Comparison of ENCODE assay signal across 20 cellular contexts in the genomic region with DNA sequence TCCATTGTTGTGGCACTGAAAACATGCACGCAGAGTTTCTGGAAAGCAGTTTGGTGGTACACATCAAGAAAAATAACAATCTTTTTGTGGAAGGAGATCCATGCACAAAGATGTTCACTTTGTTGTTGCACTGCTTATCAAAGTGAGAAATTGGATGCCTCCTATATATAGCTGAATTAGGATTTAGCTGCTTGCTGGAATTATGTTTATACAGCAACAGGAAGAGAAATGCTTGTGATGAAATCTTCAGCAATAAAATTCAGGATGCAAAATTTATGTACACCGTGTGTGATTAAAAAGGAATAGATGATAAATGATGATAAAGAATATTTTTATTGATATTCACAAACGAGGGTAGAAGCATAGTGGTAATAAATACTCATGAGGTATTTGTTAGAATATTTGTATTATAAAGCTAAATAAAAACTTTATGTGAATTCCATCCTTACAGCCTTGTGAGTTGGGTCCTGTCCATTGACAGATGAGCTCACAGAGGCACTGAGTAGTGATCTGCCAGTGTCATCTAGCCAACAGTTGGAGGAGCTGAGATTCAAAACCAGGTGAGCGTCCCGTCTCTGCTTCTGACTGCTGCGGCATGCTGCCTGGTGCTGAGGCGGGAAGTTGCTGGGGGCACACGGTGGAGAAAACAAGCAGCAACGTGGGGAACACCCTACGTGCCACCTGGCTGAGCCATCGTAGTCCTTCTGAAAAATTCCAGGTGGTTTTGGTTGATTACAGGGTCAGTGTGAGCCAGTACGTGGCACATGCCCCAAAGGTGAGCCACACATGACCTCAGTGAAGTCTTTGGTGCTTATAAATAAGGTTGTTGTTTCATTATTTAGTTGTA.
DNase-seq lines count a peak whose midpoint lies in the region; ATAC-seq and TF ChIP-seq lines count a peak whose summit lies in the region.
"Had no signal": no experiment of that assay in that cellular context is flagged by ENCODE, and none has a peak within 500 bp of the region (broad histone marks: within the 10 kb centered on the region; RNA-seq: fewer than 3 reads in every experiment).

No MANE protein-coding gene starts in this region.

- no peaks in the 10 kb centered on the region for H3K36me3 ChIP-seq in thoracic aorta
- H3K36me3 ChIP-seq: gastrocnemius medialis, neural progenitor cell had no signal

- no peaks in the 10 kb centered on the region for H3K27me3 ChIP-seq in thoracic aorta (replicated peaks; ENCODE audit: insufficient read depth)
- H3K27me3 ChIP-seq: gastrocnemius medialis, neural progenitor cell had no signal

- H3K27ac ChIP-seq in RWPE1 = peak overlapping the region; percentile 96
- H3K27ac ChIP-seq in epithelial cell of prostate = peak overlapping the region; percentile 100
- peak overlapping the region; percentile 62 to 69 for H3K27ac ChIP-seq in thoracic aorta
- H3K27ac ChIP-seq: gastrocnemius medialis, neural progenitor cell had no signal

- ATAC-seq in thoracic aorta (ENCODE audit: insufficient number of reproducible peaks, low FRiP score, low read depth) = no peak
- no peak for ATAC-seq in activated CD8-positive, alpha-beta memory T cell treated with anti-CD3 and anti-CD28 coated beads, Interleukin-2, amount 10 ng/mL, durations not matched to agents 7 days and 5 days
- ATAC-seq: gastrocnemius medialis had no signal

- no peak overlapping the region for H3K27ac Mint-ChIP-seq in activated CD8-positive, alpha-beta memory T cell treated with anti-CD3 and anti-CD28 coated beads, Interleukin-2, amount 10 ng/mL, durations not matched to agents 7 days and 5 days
- H3K27ac Mint-ChIP-seq in mesothelial cell of epicardium = no peak overlapping the region
- H3K27ac Mint-ChIP-seq: activated naive CD8-positive, alpha-beta T cell; CD4-positive, alpha-beta memory T cell; neural progenitor cell had no signal

- POLR2A ChIA-PET in RWPE1 (lab: Yijun Ruan, JAX; ENCODE audit: low non-redundant PET) = no interaction called here

- no peaks in the 10 kb centered on the region for H3K4me1 Mint-ChIP-seq in activated CD8-positive, alpha-beta memory T cell treated with anti-CD3 and anti-CD28 coated beads, Interleukin-2, amount 10 ng/mL, durations not matched to agents 7 days and 5 days
- peaks cover 3% of the 10 kb centered on the region for H3K4me1 Mint-ChIP-seq in mesothelial cell of epicardium
- H3K4me1 Mint-ChIP-seq: CD4-positive, alpha-beta memory T cell had no signal

- H3K9me3 ChIP-seq in thoracic aorta = no peaks in the 10 kb centered on the region
- H3K9me3 ChIP-seq: gastrocnemius medialis had no signal

- H3K4me3 ChIP-seq in thoracic aorta = no peak overlapping the region
- H3K4me3 ChIP-seq: gastrocnemius medialis, neural progenitor cell had no signal

- H3K36me3 Mint-ChIP-seq in activated CD8-positive, alpha-beta memory T cell treated with anti-CD3 and anti-CD28 coated beads, Interleukin-2, amount 10 ng/mL, durations not matched to agents 7 days and 5 days = no peaks in the 10 kb centered on the region
- peaks cover 12% of the 10 kb centered on the region for H3K36me3 Mint-ChIP-seq in mesothelial cell of epicardium
- H3K36me3 Mint-ChIP-seq: activated naive CD8-positive, alpha-beta T cell; CD4-positive, alpha-beta memory T cell had no signal

- CTCF ChIA-PET in RWPE1 (lab: Yijun Ruan, JAX) = interaction anchor here (0.5 to 1.1 kb wide), 4 partner anchors 17 to 93 kb away, joined by 3 to 5 read pairs (median 3); no protein-coding TSS in a partner anchor
- CTCF ChIA-PET in activated CD8-positive, alpha-beta memory T cell treated with anti-CD3 and anti-CD28 coated beads, Interleukin-2, amount 10 ng/mL, durations not matched to agents 7 days and 5 days (lab: Charles Lee) = no interaction called here

- H3K27me3 Mint-ChIP-seq in activated CD8-positive, alpha-beta memory T cell treated with anti-CD3 and anti-CD28 coated beads, Interleukin-2, amount 10 ng/mL, durations not matched to agents 7 days and 5 days = peaks cover 32% of the 10 kb centered on the region
- no peaks in the 10 kb centered on the region for H3K27me3 Mint-ChIP-seq in mesothelial cell of epicardium (ENCODE audit: low read depth)

- no peak for TF ChIP-seq CTCF in RWPE1 (conservative IDR thresholded peaks at IDR 0.05; ENCODE audit: low read depth)
- no peak for TF ChIP-seq CTCF in thoracic aorta (IDR thresholded peaks at IDR 0.05)
- TF ChIP-seq CTCF in mesothelial cell of epicardium (IDR thresholded peaks at IDR 0.05; ENCODE audit: unreplicated experiment) = no peak

- peaks cover 34 to 70% of the 10 kb centered on the region in 2 donors for H3K4me1 ChIP-seq in thoracic aorta (ENCODE audit: control insufficient read depth in 1 of 2, low read depth in 2 of 2)
- H3K4me1 ChIP-seq: neural progenitor cell had no signal

- peak; percentile 20 for DNase-seq in HCEC 1CT
- DNase-seq in RWPE1 (ENCODE audit: low spot score) = peak; percentile 55
- no peak for DNase-seq in epithelial cell of prostate (ENCODE audit: low read depth, low spot score)
- DNase-seq in thoracic aorta (ENCODE audit: low spot score) = no peak
- DNase-seq in activated CD8-positive, alpha-beta memory T cell treated with anti-CD3 and anti-CD28 coated beads, Interleukin-2, amount 10 ng/mL, durations not matched to agents 7 days and 5 days = no peak
- no peak for DNase-seq in mesothelial cell of epicardium (ENCODE audit: low spot score in 2 of 2, unreplicated experiment in 2 of 2)
- no peak for DNase-seq in inferior parietal cortex (ENCODE audit: extremely low spot score)
- DNase-seq: activated CD4-positive, alpha-beta T cell treated with anti-CD3 and anti-CD28 coated beads, Interleukin-2, amount 50 U/mL, for 1 hour; CD4-positive, alpha-beta memory T cell; effector memory CD4-positive, alpha-beta T cell; gastrocnemius medialis; NCI-H1417; NK-92 treated with Interleukin-12 subunit alpha and Interleukin-12 subunit beta, amount 100 ng/mL, for 24 hours; right cardiac atrium; SIG-M5; stimulated activated CD4-positive, alpha-beta T cell treated with anti-CD3 and anti-CD28 coated beads, Interleukin-2, amount 100 ng/mL, for 48 hours; stimulated activated CD8-positive, alpha-beta memory T cell treated with anti-CD3 and anti-CD28 coated beads, Interleukin-4, amount 100 ng/mL, for 48 hours; T-helper 9 cell had no signal

- H3K9me3 Mint-ChIP-seq in activated CD8-positive, alpha-beta memory T cell treated with anti-CD3 and anti-CD28 coated beads, Interleukin-2, amount 10 ng/mL, durations not matched to agents 7 days and 5 days (ENCODE audit: low read depth) = no peaks in the 10 kb centered on the region
- no peaks in the 10 kb centered on the region for H3K9me3 Mint-ChIP-seq in mesothelial cell of epicardium
- H3K9me3 Mint-ChIP-seq: CD4-positive, alpha-beta memory T cell; neural progenitor cell had no signal

- no peak overlapping the region for H3K4me3 Mint-ChIP-seq in activated CD8-positive, alpha-beta memory T cell treated with anti-CD3 and anti-CD28 coated beads, Interleukin-2, amount 10 ng/mL, durations not matched to agents 7 days and 5 days
- H3K4me3 Mint-ChIP-seq in mesothelial cell of epicardium = no peak overlapping the region
- H3K4me3 Mint-ChIP-seq: activated naive CD8-positive, alpha-beta T cell; CD4-positive, alpha-beta memory T cell; neural progenitor cell had no signal

Comparison
In these comparisons a context has a peak if more than half of its experiments do, and no peak if none do; other contexts are left out.
1. DNase-seq: peak in HCEC 1CT (single experiment) and RWPE1 (single experiment); none in epithelial cell of prostate (single experiment), thoracic aorta (single experiment), activated CD8-positive, alpha-beta memory T cell treated with anti-CD3 and anti-CD28 coated beads, Interleukin-2, amount 10 ng/mL, durations not matched to agents 7 days and 5 days (single experiment), mesothelial cell of epicardium (0 of 2) and inferior parietal cortex (single experiment).
2. Peak in every context shown above with its lines, with median percentiles within 50 percentile points of each other: H3K27ac ChIP-seq.